ENCODE assay signal across 9 cellular contexts in genomic region chr10:14186245-14186644, GRCh38.
A peak's percentile ranks its signal among the peaks of the same experiment; 100 is the strongest.
DNase-seq lines count a peak whose midpoint lies in the region; ATAC-seq and TF ChIP-seq lines count a peak whose summit lies in the region.
"Had no signal": no experiment of that assay in that cellular context is flagged by ENCODE, and none has a peak within 500 bp of the region (broad histone marks: within the 10 kb centered on the region; RNA-seq: fewer than 3 reads in every experiment).

No MANE protein-coding gene starts in this region.

- H3K4me2 ChIP-seq in OCI-LY7 (ENCODE audit: low read length), result no peak overlapping the region
- no peak overlapping the region for H3K4me2 ChIP-seq in trophoblast cell (ENCODE audit: low read length)

- no peak overlapping the region for H4K91ac ChIP-seq in trophoblast cell (ENCODE audit: low read depth, low read length)

- H4K8ac ChIP-seq in trophoblast cell (ENCODE audit: low read depth, low read length), result no peak overlapping the region

- ATAC-seq in GM21447 (IDR thresholded peaks at IDR 0.05; ENCODE audit: unreplicated experiment) (no peak), HG02623 (IDR thresholded peaks at IDR 0.05; ENCODE audit: unreplicated experiment) (no peak)

- POLR2A ChIA-PET in OCI-LY7 (lab: Charles Lee), result interaction anchor here (0.6 to 1.6 kb wide), 5 partner anchors 15 to 1367 kb away, joined by 3 to 11 read pairs (median 4); no protein-coding TSS in a partner anchor

- no TSS peak for BruUV-seq in OCI-LY7 (replicated peaks; lab: Mats Ljungman, UMichigan)

- WGBS in trophoblast cell (ENCODE audit: extremely low coverage, insufficient coverage, insufficient read length), result 100% methylated on average over 2 of the region's 6 CpGs

- no peaks in the 10 kb centered on the region for H3K36me3 ChIP-seq in OCI-LY7 (ENCODE audit: insufficient read depth, low read length)
- no peaks in the 10 kb centered on the region for H3K36me3 ChIP-seq in trophoblast cell (ENCODE audit: control insufficient read depth in 1 of 2, insufficient read depth in 2 of 2, low read length in 2 of 2)
- H3K36me3 ChIP-seq: colonic mucosa had no signal

- H4K20me1 ChIP-seq in OCI-LY7 (ENCODE audit: insufficient read depth, low read length), result no peaks in the 10 kb centered on the region

- no peak overlapping the region for H3K23ac ChIP-seq in trophoblast cell (ENCODE audit: low read length)

- intact Hi-C loops in OCI-LY7 (cut with micrococcal nuclease; ENCODE audit: unreplicated experiment), result loop anchor here (10.0 kb wide), 1 partner anchor 789 kb away; no protein-coding TSS in a partner anchor

- H2BK5ac ChIP-seq in trophoblast cell (ENCODE audit: low read depth, low read length, poor library complexity), result no peak overlapping the region

- CTCF ChIA-PET in OCI-LY7 (lab: Charles Lee; ENCODE audit: unreplicated experiment), result interaction anchor here (1.0 kb wide), 1 partner anchor 11 kb away, joined by 3 read pairs; no protein-coding TSS in a partner anchor

- H3K4me1 Mint-ChIP-seq in endothelial cell (ENCODE audit: unreplicated experiment), result peaks cover 33% of the 10 kb centered on the region

- DNase-seq in AG10803 (ENCODE audit: low read depth) (no peak), GM10266 (ENCODE audit: extremely low spot score) (no peak), OCI-LY7 (ENCODE audit: low spot score) (peak; percentile 9), endothelial cell (ENCODE audit: low spot score) (no peak), trophoblast cell (no peak), HK-2 (ENCODE audit: unreplicated experiment) (no peak)
- DNase-seq: colonic mucosa had no signal

- no peaks in the 10 kb centered on the region for H3K9me2 ChIP-seq in OCI-LY7 (ENCODE audit: insufficient read depth, low read length)

- H3K27me3 Mint-ChIP-seq in endothelial cell (ENCODE audit: unreplicated experiment), result peaks cover 8% of the 10 kb centered on the region

- H3K9me3 ChIP-seq in OCI-LY7 (ENCODE audit: low read length), result no peaks in the 10 kb centered on the region
- no peaks in the 10 kb centered on the region for H3K9me3 ChIP-seq in trophoblast cell (ENCODE audit: insufficient read depth, low read depth, low read length)
- H3K9me3 ChIP-seq: colonic mucosa had no signal

- H2AK5ac ChIP-seq in trophoblast cell (ENCODE audit: low read length), result no peak overlapping the region

- H3K27me3 ChIP-seq in trophoblast cell (ENCODE audit: insufficient read depth, low read length), result no peaks in the 10 kb centered on the region
- H3K27me3 ChIP-seq: colonic mucosa had no signal

- H3K14ac ChIP-seq in trophoblast cell (ENCODE audit: low read length), result no peak overlapping the region

- H3K18ac ChIP-seq in trophoblast cell (ENCODE audit: low read length), result no peak overlapping the region

- H2BK120ac ChIP-seq in trophoblast cell (ENCODE audit: insufficient read depth, low read length, poor library complexity), result no peak overlapping the region

- H3K79me2 ChIP-seq in OCI-LY7 (ENCODE audit: insufficient read depth, low read depth, low read length), result no peaks in the 10 kb centered on the region
- no peaks in the 10 kb centered on the region for H3K79me2 ChIP-seq in trophoblast cell (ENCODE audit: control insufficient read depth, insufficient read depth, low read length, poor library complexity)

- H3K27ac Mint-ChIP-seq in endothelial cell (ENCODE audit: unreplicated experiment), result peak overlapping the region; percentile 61

- no peak overlapping the region for H2BK12ac ChIP-seq in trophoblast cell (ENCODE audit: low read length)

- H3K4me3 ChIP-seq in AG10803 (ENCODE audit: low read length) (no peak overlapping the region), OCI-LY7 (ENCODE audit: low read depth, low read length, poor library complexity, severe bottlenecking) (no peak overlapping the region), trophoblast cell (ENCODE audit: low read depth, low read length) (no peak overlapping the region)
- H3K4me3 ChIP-seq: colonic mucosa had no signal

- peaks cover 7% of the 10 kb centered on the region for H3K79me1 ChIP-seq in trophoblast cell (ENCODE audit: low read length)

- H3K4ac ChIP-seq in trophoblast cell (ENCODE audit: low read depth, low read length), result no peak overlapping the region

- H2AFZ ChIP-seq in OCI-LY7 (ENCODE audit: low read length) (no peak overlapping the region), trophoblast cell (ENCODE audit: insufficient read depth, low read length, poor library complexity) (no peak overlapping the region)

- H3K4me1 ChIP-seq in OCI-LY7 (ENCODE audit: insufficient read depth, low read length, poor library complexity, severe bottlenecking) (peaks cover 25% of the 10 kb centered on the region), trophoblast cell (ENCODE audit: control insufficient read depth in 1 of 2, insufficient read depth in 2 of 2, low read length in 2 of 2) (peaks cover 6% of the 10 kb centered on the region in 2 experiments)
- H3K4me1 ChIP-seq: colonic mucosa had no signal

- H3K27ac ChIP-seq in OCI-LY7 (ENCODE audit: low read depth, low read length, poor library complexity, severe bottlenecking) (no peak overlapping the region), trophoblast cell (ENCODE audit: low read depth, low read length) (no peak overlapping the region)
- H3K27ac ChIP-seq: colonic mucosa had no signal

- no peak overlapping the region for H3K9ac ChIP-seq in trophoblast cell (ENCODE audit: low read length)

- peaks cover 4% of the 10 kb centered on the region for H3K9me3 Mint-ChIP-seq in endothelial cell (ENCODE audit: unreplicated experiment)

- peaks cover 5% of the 10 kb centered on the region for H3K36me3 Mint-ChIP-seq in endothelial cell (ENCODE audit: low read depth, unreplicated experiment)

- H4K12ac ChIP-seq in trophoblast cell (ENCODE audit: low read depth, low read length), result no peak overlapping the region

- peak; percentile 39 for TF ChIP-seq CTCF in AG10803 (conservative IDR thresholded peaks at IDR 0.05; ENCODE audit: low read length)
- TF ChIP-seq CTCF in GM10266 (IDR thresholded peaks at IDR 0.05; ENCODE audit: control insufficient read depth, insufficient read depth, low read depth, missing control alignments), result peak; percentile 26
- peak; percentile 62 for TF ChIP-seq CTCF in OCI-LY7 (conservative IDR thresholded peaks at IDR 0.05; ENCODE audit: low read length)
- TF ChIP-seq CTCF in endothelial cell (IDR thresholded peaks at IDR 0.05; ENCODE audit: unreplicated experiment), result peak; percentile 42

- H3K4me3 Mint-ChIP-seq in endothelial cell (ENCODE audit: unreplicated experiment), result no peak overlapping the region
